In the genomic region with DNA sequence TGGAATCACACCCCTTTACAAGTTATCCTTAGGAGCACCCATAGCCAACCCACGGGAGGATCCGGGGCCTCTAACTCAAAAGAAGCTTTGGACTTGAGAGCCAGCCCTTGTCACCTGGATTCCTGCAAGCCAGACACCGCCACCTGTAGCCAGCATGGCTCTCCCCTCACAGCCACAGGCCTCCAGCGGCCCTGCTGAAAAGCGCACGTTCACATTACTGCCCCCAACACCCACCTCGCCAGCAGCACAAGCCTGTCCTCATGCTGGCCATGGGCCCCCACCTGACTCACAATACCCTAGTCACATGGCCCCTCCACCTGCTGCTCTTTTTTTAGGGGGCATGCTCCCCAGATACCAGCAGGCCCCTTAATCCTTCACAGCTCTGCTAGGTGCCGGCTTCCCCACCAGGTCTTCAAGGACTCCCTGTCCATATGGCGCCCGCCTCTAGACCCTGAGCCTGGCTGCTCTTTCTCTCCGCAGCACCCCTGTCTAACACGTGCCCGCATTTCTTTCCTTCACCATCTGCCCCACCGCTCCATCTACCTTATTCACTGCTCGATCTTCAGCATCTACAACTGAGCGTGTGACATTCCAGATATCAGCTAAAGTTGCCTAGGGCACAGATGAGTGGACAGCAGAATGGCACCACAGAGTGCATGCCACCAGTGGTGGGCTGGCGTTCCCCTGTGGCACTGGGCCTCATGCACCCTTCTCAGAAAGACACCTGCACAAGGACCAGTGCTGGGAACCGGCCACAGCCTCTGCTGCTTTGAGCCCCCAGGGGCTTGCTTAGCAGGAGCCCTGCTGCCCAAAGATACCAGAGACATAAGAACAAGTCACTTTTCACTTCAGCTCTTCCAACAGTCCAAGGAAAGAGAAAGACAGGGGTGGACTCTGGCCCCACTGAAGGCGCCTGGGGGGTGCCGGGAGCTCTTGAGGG, we compare ENCODE assay signal across 9 cellular contexts. TPM values are rescaled to one million over a fixed set of nuclear protein-coding genes. Genes with fewer than 3 reads are reported as not detected.
A peak's percentile ranks its signal among the peaks of the same experiment; 100 is the strongest.
DNase-seq lines count a peak whose midpoint lies in the region; ATAC-seq and TF ChIP-seq lines count a peak whose summit lies in the region.
"Had no signal": no experiment of that assay in that cellular context is flagged by ENCODE, and none has a peak within 500 bp of the region (broad histone marks: within the 10 kb centered on the region; RNA-seq: fewer than 3 reads in every experiment).

No MANE protein-coding gene starts in this region.

- TF ChIP-seq CTCF in SK-N-SH (IDR thresholded peaks at IDR 0.05) (no peak), OCI-LY3 (IDR thresholded peaks at IDR 0.05; ENCODE audit: low read depth, low read length) (no peak), coronary artery (IDR thresholded peaks at IDR 0.05) (no peak)

- TF ChIP-seq EP300 in SK-N-SH (IDR thresholded peaks at IDR 0.05; ENCODE audit: borderline replicate concordance in 1 of 2, low read depth in 1 of 2, low read length in 1 of 2), result no peak

- H3K27me3 Mint-ChIP-seq in effector memory CD8-positive, alpha-beta T cell, result no peaks in the 10 kb centered on the region
- no peaks in the 10 kb centered on the region for H3K27me3 Mint-ChIP-seq in stimulated activated naive B cell treated with anti-CD40 and anti-IgM and Interleukin-4, amounts not matched to agents 10 μg/mL and 1 μg/mL and 100 μg/mL, for 72 hours
- H3K27me3 Mint-ChIP-seq: activated naive CD4-positive, alpha-beta T cell treated with anti-CD3 and anti-CD28 coated beads, Interleukin-2, amount 50 U/mL, for 24 hours had no signal

- POLR2A ChIA-PET in SK-N-SH (lab: Yijun Ruan, JAX), result no interaction called here

- H3K4me3 Mint-ChIP-seq in effector memory CD8-positive, alpha-beta T cell, result peak overlapping the region; percentile 52 to 61
- H3K4me3 Mint-ChIP-seq in stimulated activated naive B cell treated with anti-CD40 and anti-IgM and Interleukin-4, amounts not matched to agents 10 μg/mL and 1 μg/mL and 100 μg/mL, for 72 hours, result peak overlapping the region in 1 of 2 donors; percentile 2
- H3K4me3 Mint-ChIP-seq: activated naive CD4-positive, alpha-beta T cell treated with anti-CD3 and anti-CD28 coated beads, Interleukin-2, amount 50 U/mL, for 24 hours had no signal

- 94% methylated on average over 16 of the region's 20 CpGs for WGBS in SK-N-SH (ENCODE audit: low lambda C conversion rate)

- CTCF ChIA-PET in SK-N-SH (lab: Yijun Ruan, JAX), result interaction anchor here (0.6 to 23.7 kb wide), 5 partner anchors 13 to 459 kb away, joined by 3 to 403 read pairs (median 3); no protein-coding TSS in a partner anchor

- no peak for DNase-seq in SK-N-SH
- no peak for DNase-seq in effector memory CD8-positive, alpha-beta T cell
- DNase-seq in stimulated activated naive B cell treated with anti-CD40 and anti-IgM and Interleukin-4, amounts not matched to agents 10 μg/mL and 1 μg/mL and 100 μg/mL, for 72 hours, result no peak
- no peak for DNase-seq in coronary artery (ENCODE audit: low spot score)

- H3K4me1 ChIP-seq in SK-N-SH (ENCODE audit: control insufficient read depth in 1 of 2, insufficient read depth in 2 of 2, low read depth in 1 of 2, low read length in 1 of 2), result peaks cover 27 to 55% of the 10 kb centered on the region in 2 experiments
- H3K4me1 ChIP-seq in OCI-LY3 (ENCODE audit: low read length), result peaks cover 54% of the 10 kb centered on the region

- H3K79me2 ChIP-seq in SK-N-SH (ENCODE audit: insufficient read depth) (peaks cover 95% of the 10 kb centered on the region), OCI-LY3 (ENCODE audit: low read length) (peaks cover 91% of the 10 kb centered on the region)

- H3K4me3 ChIP-seq in SK-N-SH (ENCODE audit: low read depth in 2 of 2, low read length in 1 of 2) (0 out of 4 replicates have a peak overlapping the region, but pooled peaks of 1 of the 2 experiments have one; percentile 14), OCI-LY3 (ENCODE audit: low read length) (peak overlapping the region; percentile 65), coronary artery (no peak overlapping the region)

- H3K9me2 ChIP-seq in SK-N-SH, result no peaks in the 10 kb centered on the region

- peaks cover 10 to 47% of the 10 kb centered on the region in 2 experiments for H3K36me3 ChIP-seq in SK-N-SH (replicated peaks in 1 of 2; ENCODE audit: control insufficient read depth in 1 of 2, insufficient read depth in 2 of 2, low read length in 1 of 2)
- H3K36me3 ChIP-seq in OCI-LY3 (replicated peaks; ENCODE audit: low read depth, low read length), result peaks cover 25% of the 10 kb centered on the region

- H3K9me3 ChIP-seq in SK-N-SH (no peaks in the 10 kb centered on the region), OCI-LY3 (ENCODE audit: insufficient read depth, low read length) (no peaks in the 10 kb centered on the region)

- no peak overlapping the region for H2AFZ ChIP-seq in SK-N-SH (ENCODE audit: low read depth)
- H2AFZ ChIP-seq in OCI-LY3 (ENCODE audit: low read depth, low read length), result no peak overlapping the region

- no peaks in the 10 kb centered on the region for H3K9me3 Mint-ChIP-seq in effector memory CD8-positive, alpha-beta T cell
- H3K9me3 Mint-ChIP-seq in stimulated activated naive B cell treated with anti-CD40 and anti-IgM and Interleukin-4, amounts not matched to agents 10 μg/mL and 1 μg/mL and 100 μg/mL, for 72 hours, result no peaks in the 10 kb centered on the region
- H3K9me3 Mint-ChIP-seq: activated naive CD4-positive, alpha-beta T cell treated with anti-CD3 and anti-CD28 coated beads, Interleukin-2, amount 50 U/mL, for 24 hours had no signal

- H3K4me2 ChIP-seq in SK-N-SH (peak overlapping the region; percentile 77; the same call in 1 of the 2 replicates), OCI-LY3 (ENCODE audit: low read length) (peak overlapping the region; percentile 94)

- H3K4me1 Mint-ChIP-seq in effector memory CD8-positive, alpha-beta T cell (ENCODE audit: low read depth in 2 of 2), result peaks cover 38 to 43% of the 10 kb centered on the region in 2 donors
- peaks cover 46 to 58% of the 10 kb centered on the region in 2 donors for H3K4me1 Mint-ChIP-seq in stimulated activated naive B cell treated with anti-CD40 and anti-IgM and Interleukin-4, amounts not matched to agents 10 μg/mL and 1 μg/mL and 100 μg/mL, for 72 hours

- H3K27ac ChIP-seq in SK-N-SH (ENCODE audit: low read depth in 2 of 2, low read length in 1 of 2) (peak overlapping the region; percentile 0 to 79; a peak in 3 of 4 replicates), OCI-LY3 (ENCODE audit: low read length) (peak overlapping the region; percentile 65), coronary artery (peak overlapping the region in 1 of 2 donors; percentile 26)

- peaks cover 85% of the 10 kb centered on the region for H4K20me1 ChIP-seq in SK-N-SH (ENCODE audit: insufficient read depth)
- H4K20me1 ChIP-seq in OCI-LY3 (ENCODE audit: insufficient read depth, low read length), result peaks cover 56% of the 10 kb centered on the region

- H3K36me3 Mint-ChIP-seq in effector memory CD8-positive, alpha-beta T cell (ENCODE audit: insufficient read depth), result peaks cover 14% of the 10 kb centered on the region
- peaks cover 20 to 28% of the 10 kb centered on the region in 2 donors for H3K36me3 Mint-ChIP-seq in stimulated activated naive B cell treated with anti-CD40 and anti-IgM and Interleukin-4, amounts not matched to agents 10 μg/mL and 1 μg/mL and 100 μg/mL, for 72 hours

- peaks cover 11% of the 10 kb centered on the region for H3F3A ChIP-seq in SK-N-SH (replicated peaks; ENCODE audit: insufficient read depth)

- ATAC-seq in SK-N-SH treated with all-trans-retinoic acid at 6 μM for 48 hours, result no peak
- ATAC-seq in effector memory CD8-positive, alpha-beta T cell (replicated peaks), result no peak
- no peak for ATAC-seq in stimulated activated naive B cell treated with anti-CD40 and anti-IgM and Interleukin-4, amounts not matched to agents 10 μg/mL and 1 μg/mL and 100 μg/mL, for 72 hours (replicated peaks)
- ATAC-seq in GM21737 (IDR thresholded peaks at IDR 0.05; ENCODE audit: unreplicated experiment), result no peak
- ATAC-seq in HG03571 (IDR thresholded peaks at IDR 0.05; ENCODE audit: unreplicated experiment), result no peak

- H3K27ac Mint-ChIP-seq in effector memory CD8-positive, alpha-beta T cell, result peak overlapping the region; percentile 93 to 97
- peak overlapping the region; percentile 83 for H3K27ac Mint-ChIP-seq in stimulated activated naive B cell treated with anti-CD40 and anti-IgM and Interleukin-4, amounts not matched to agents 10 μg/mL and 1 μg/mL and 100 μg/mL, for 72 hours
- H3K27ac Mint-ChIP-seq: activated naive CD4-positive, alpha-beta T cell treated with anti-CD3 and anti-CD28 coated beads, Interleukin-2, amount 50 U/mL, for 24 hours had no signal

- TF ChIP-seq RAD21 in SK-N-SH (IDR thresholded peaks at IDR 0.05; ENCODE audit: low read length), result no peak

- H3K9ac ChIP-seq in SK-N-SH, result no peak overlapping the region
- peak overlapping the region; percentile 53 for H3K9ac ChIP-seq in OCI-LY3 (ENCODE audit: low read length)

- H3K27me3 ChIP-seq in SK-N-SH (ENCODE audit: insufficient read depth) (no peaks in the 10 kb centered on the region), OCI-LY3 (ENCODE audit: low read depth, low read length) (no peaks in the 10 kb centered on the region)

TF ChIP-seq in SK-N-SH, 30 proteins besides CTCF, POLR2A, EP300 and RAD21 (continues in another document):
- TF ChIP-seq JUND (IDR thresholded peaks at IDR 0.05), result no peak
- TF ChIP-seq EZH2phosphoT487 (IDR thresholded peaks at IDR 0.05; ENCODE audit: borderline replicate concordance, low read depth), result no peak
- TF ChIP-seq, protein P1, sequence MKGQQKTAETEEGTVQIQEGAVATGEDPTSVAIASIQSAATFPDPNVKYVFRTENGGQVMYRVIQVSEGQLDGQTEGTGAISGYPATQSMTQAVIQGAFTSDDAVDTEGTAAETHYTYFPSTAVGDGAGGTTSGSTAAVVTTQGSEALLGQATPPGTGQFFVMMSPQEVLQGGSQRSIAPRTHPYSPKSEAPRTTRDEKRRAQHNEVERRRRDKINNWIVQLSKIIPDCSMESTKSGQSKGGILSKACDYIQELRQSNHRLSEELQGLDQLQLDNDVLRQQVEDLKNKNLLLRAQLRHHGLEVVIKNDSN (IDR thresholded peaks at IDR 0.05; ENCODE audit: borderline replicate concordance, low read depth), result no peak

TF ChIP-seq in SK-N-SH treated with all-trans-retinoic acid at 6 μM for 48 hours, 23 proteins besides CTCF, POLR2A, EP300 and RAD21:
- TF ChIP-seq ZNF70 (CRISPR knock-in tag; IDR thresholded peaks at IDR 0.05) (no peak), ZNF8 (CRISPR knock-in tag; IDR thresholded peaks at IDR 0.05) (no peak), RARB (CRISPR knock-in tag; IDR thresholded peaks at IDR 0.05) (no peak)

RNA-seq across cellular contexts. Expression of a gene that starts 6.6 kb away (rescaled TPM):
- 52.1 and 65.2 TPM in 2 replicates for polyA plus RNA-seq in SK-N-SH (2012; rRNA removed)
- polyA plus RNA-seq in SK-N-SH (2012; cell fraction: cytosol; rRNA removed), result 44.2 and 44.3 TPM in 2 replicates
- polyA plus RNA-seq in SK-N-SH (2012; cell fraction: nucleus; rRNA removed), result 139 and 179 TPM in 2 replicates

RNA-seq across cellular contexts. Expression of a gene that starts 58.5 kb away (rescaled TPM):
- polyA plus RNA-seq in SK-N-SH (2012; rRNA removed), result 82.5 and 104 TPM in 2 replicates
- polyA plus RNA-seq in SK-N-SH (2012; cell fraction: cytosol; rRNA removed), result 94.9 and 110 TPM in 2 replicates
- polyA plus RNA-seq in SK-N-SH (2012; cell fraction: nucleus; rRNA removed), result 54.4 and 105 TPM in 2 replicates
